ENCODE assay signal across 8 cellular contexts in genomic region chr16:46789499-46790414, GRCh38. TPM values are rescaled to one million over a fixed set of nuclear protein-coding genes. Genes with fewer than 3 reads are reported as not detected.
DNase-seq lines count a peak whose midpoint lies in the region; ATAC-seq and TF ChIP-seq lines count a peak whose summit lies in the region.

No MANE protein-coding gene starts in this region.

- H3K27me3 ChIP-seq in BLaER1 treated with 17β-estradiol and CSF1 and Interleukin-3, amounts not matched to agents 10 nM and 100 nM = no peaks in the 10 kb centered on the region
- H3K27me3 ChIP-seq in cardiac muscle cell = no peaks in the 10 kb centered on the region
- H3K27me3 ChIP-seq in transverse colon = no peaks in the 10 kb centered on the region

- ATAC-seq in GM19372 (IDR thresholded peaks at IDR 0.05; ENCODE audit: low read depth, unreplicated experiment) (peak; percentile 77), HG03469 (IDR thresholded peaks at IDR 0.05; ENCODE audit: unreplicated experiment) (peak; percentile 50)
- peak; percentile 99 for ATAC-seq in activated naive CD8-positive, alpha-beta T cell treated with anti-CD3 and anti-CD28 coated beads, Interleukin-2, amount 10 ng/mL, durations not matched to agents 7 days and 5 days (ENCODE audit: low read depth)

- peak overlapping the region; percentile 46 to 70 (median 60) for H3K4me3 ChIP-seq in BLaER1 treated with 17β-estradiol and CSF1 and Interleukin-3, amounts not matched to agents 10 nM and 100 nM
- H3K4me3 ChIP-seq in cardiac muscle cell (peak overlapping the region; percentile 9), transverse colon (peak overlapping the region; percentile 30 to 78 (median 61))

- POLR2A ChIA-PET in activated naive CD8-positive, alpha-beta T cell treated with anti-CD3 and anti-CD28 coated beads, Interleukin-2, amount 10 ng/mL, durations not matched to agents 7 days and 5 days (lab: Charles Lee) = interaction anchor here (0.9 to 1.6 kb wide), 6 partner anchors 10 to 183 kb away, joined by 3 to 5 read pairs (median 4); partner anchors contain the start of genes C16orf87, DNAJA2, ORC6 and VPS35

- TF ChIP-seq CTCF in cardiac muscle cell (IDR thresholded peaks at IDR 0.05; ENCODE audit: low read depth, low read length) = no peak
- no peak for TF ChIP-seq CTCF in transverse colon (IDR thresholded peaks at IDR 0.05)

- no peaks in the 10 kb centered on the region for H3K27me3 Mint-ChIP-seq in activated naive CD8-positive, alpha-beta T cell treated with anti-CD3 and anti-CD28 coated beads, Interleukin-2, amount 10 ng/mL, durations not matched to agents 7 days and 5 days

- peaks cover 27 to 39% (median 34%) of the 10 kb centered on the region in 11 experiments for H3K9me3 ChIP-seq in BLaER1 treated with 17β-estradiol and CSF1 and Interleukin-3, amounts not matched to agents 10 nM and 100 nM (replicated peaks in 1 of 11)
- H3K9me3 ChIP-seq in cardiac muscle cell (ENCODE audit: low read depth) (no peaks in the 10 kb centered on the region), transverse colon (peaks cover 8 to 15% of the 10 kb centered on the region in 2 donors)

- H3K36me3 Mint-ChIP-seq in activated naive CD8-positive, alpha-beta T cell treated with anti-CD3 and anti-CD28 coated beads, Interleukin-2, amount 10 ng/mL, durations not matched to agents 7 days and 5 days = peaks cover 13% of the 10 kb centered on the region

- peak overlapping the region; percentile 66 to 90 (median 81) for H3K4me2 ChIP-seq in BLaER1 treated with 17β-estradiol and CSF1 and Interleukin-3, amounts not matched to agents 10 nM and 100 nM

- peaks cover 27 to 47% (median 36%) of the 10 kb centered on the region in 10 experiments for H3K4me1 ChIP-seq in BLaER1 treated with 17β-estradiol and CSF1 and Interleukin-3, amounts not matched to agents 10 nM and 100 nM
- H3K4me1 ChIP-seq in cardiac muscle cell (ENCODE audit: low read depth) (peaks cover 23% of the 10 kb centered on the region), transverse colon (peaks cover 0 to 7% (median 0%) of the 10 kb centered on the region in 4 donors)

- H3K9me3 Mint-ChIP-seq in activated naive CD8-positive, alpha-beta T cell treated with anti-CD3 and anti-CD28 coated beads, Interleukin-2, amount 10 ng/mL, durations not matched to agents 7 days and 5 days = peaks cover 12% of the 10 kb centered on the region

- H3K27ac ChIP-seq in BLaER1 treated with 17β-estradiol and CSF1 and Interleukin-3, amounts not matched to agents 10 nM and 100 nM = peak overlapping the region in 10 of 11 experiments; percentile 32 to 66 (median 48); a peak in 15 of 22 replicates
- H3K27ac ChIP-seq in cardiac muscle cell = peak overlapping the region; percentile 76
- H3K27ac ChIP-seq in transverse colon = peak overlapping the region; percentile 54 to 72 (median 64)

- no peaks in the 10 kb centered on the region for H4K20me1 ChIP-seq in BLaER1 treated with 17β-estradiol and CSF1 and Interleukin-3, amounts not matched to agents 10 nM and 100 nM

- 10 to 44% methylated on average over 3 to 30 of the region's 43 CpGs for WGBS in transverse colon (ENCODE audit: low coverage in 1 of 2), 2 donors

- peaks cover 3 to 18% (median 12%) of the 10 kb centered on the region in 11 experiments; a peak in 15 of 22 replicates for H3K36me3 ChIP-seq in BLaER1 treated with 17β-estradiol and CSF1 and Interleukin-3, amounts not matched to agents 10 nM and 100 nM
- H3K36me3 ChIP-seq in cardiac muscle cell (no peaks in the 10 kb centered on the region), transverse colon (no peaks in the 10 kb centered on the region)

- peak overlapping the region; percentile 83 for H3K4me3 Mint-ChIP-seq in activated naive CD8-positive, alpha-beta T cell treated with anti-CD3 and anti-CD28 coated beads, Interleukin-2, amount 10 ng/mL, durations not matched to agents 7 days and 5 days

- TF ChIP-seq EP300 in transverse colon (IDR thresholded peaks at IDR 0.05; ENCODE audit: low read depth) = no peak

- in situ Hi-C loops in transverse colon (cut with MboI; ENCODE audit: low pct_ligation_motif_present in 1 of 4, low pct_unique_long_range_greater_than_20kb in 1 of 4, low sequenced_read_pairs in 3 of 4) = no loop called here

- peak; percentile 39 for TF ChIP-seq POLR2A in transverse colon (IDR thresholded peaks at IDR 0.05)

- peak overlapping the region; percentile 42 for H3K27ac Mint-ChIP-seq in activated naive CD8-positive, alpha-beta T cell treated with anti-CD3 and anti-CD28 coated beads, Interleukin-2, amount 10 ng/mL, durations not matched to agents 7 days and 5 days

- H3K9ac ChIP-seq in BLaER1 treated with 17β-estradiol and CSF1 and Interleukin-3, amounts not matched to agents 10 nM and 100 nM = peak overlapping the region; percentile 16 to 71 (median 66); a peak in 20 of 22 replicates

- DNase-seq in SKM-1 (lab: John Stamatoyannopoulos, UW; ENCODE audit: unreplicated experiment) (peak; percentile 56), cardiac muscle cell (ENCODE audit: low read depth in 1 of 2, low spot score in 1 of 2) (peak; percentile 41 to 68), posterior cingulate gyrus (peak; percentile 38 to 96 (median 72)), transverse colon (peak; percentile 83)
- DNase-seq in activated naive CD8-positive, alpha-beta T cell treated with anti-CD3 and anti-CD28 coated beads, Interleukin-2, amount 10 ng/mL, durations not matched to agents 7 days and 5 days = peak; percentile 82

- peaks cover 14% of the 10 kb centered on the region for H3K4me1 Mint-ChIP-seq in activated naive CD8-positive, alpha-beta T cell treated with anti-CD3 and anti-CD28 coated beads, Interleukin-2, amount 10 ng/mL, durations not matched to agents 7 days and 5 days

- intact Hi-C loops in posterior cingulate gyrus (cut with DNase I) (no loop called here), transverse colon (cut with DNase I; ENCODE audit: low total_unique reads) (no loop called here)

RNA-seq across cellular contexts. Expression of gene C16orf87, which starts 41.2 kb away (rescaled TPM):
- 1 to 10 TPM; 8.8 to 9.5 TPM for total RNA-seq in activated naive CD8-positive, alpha-beta T cell treated with anti-CD3 and anti-CD28 coated beads, Interleukin-2, amount 10 ng/mL, durations not matched to agents 7 days and 5 days
- total RNA-seq in cardiac muscle cell (26.0 and 41.0 TPM in 2 replicates), transverse colon (10 to 100 TPM in 1 of 4 donors, 1 to 10 TPM in 1, under 1 TPM in 2; 0.20 to 10.6 (median 4.4) TPM)
- 45.1 and 66.6 TPM in 2 replicates for polyA plus RNA-seq in cardiac muscle cell

RNA-seq across cellular contexts. Expression of gene MYLK3, which starts 41.6 kb away (rescaled TPM):
- total RNA-seq in activated naive CD8-positive, alpha-beta T cell treated with anti-CD3 and anti-CD28 coated beads, Interleukin-2, amount 10 ng/mL, durations not matched to agents 7 days and 5 days = under 1 TPM in 1 of 2 experiments, not detected in 1; 0.61 TPM
- 203 and 211 TPM in 2 replicates for total RNA-seq in cardiac muscle cell
- polyA plus RNA-seq in cardiac muscle cell = 57.5 and 57.8 TPM in 2 replicates
- total RNA-seq in transverse colon = not detected

Comparison
In these comparisons a context has a peak if more than half of its experiments do, and no peak if none do; other contexts are left out.
1. Peak in every context shown above with its lines: DNase-seq, ATAC-seq, H3K4me3 ChIP-seq and H3K27ac ChIP-seq.
2. H3K4me3 ChIP-seq: peak in every context shown above with its lines; median percentile 61 in transverse colon; 60 in BLaER1 treated with 17β-estradiol and CSF1 and Interleukin-3, amounts not matched to agents 10 nM and 100 nM; 9 in cardiac muscle cell.
3. RNA of gene MYLK3, which starts 41.6 kb away (total RNA-seq): 203 to 211 TPM in cardiac muscle cell; 0.61 TPM in activated naive CD8-positive, alpha-beta T cell treated with anti-CD3 and anti-CD28 coated beads, Interleukin-2, amount 10 ng/mL, durations not matched to agents 7 days and 5 days and not detected in transverse colon; every median in the first group is over 100 times any median in the second.